In the genomic region with DNA sequence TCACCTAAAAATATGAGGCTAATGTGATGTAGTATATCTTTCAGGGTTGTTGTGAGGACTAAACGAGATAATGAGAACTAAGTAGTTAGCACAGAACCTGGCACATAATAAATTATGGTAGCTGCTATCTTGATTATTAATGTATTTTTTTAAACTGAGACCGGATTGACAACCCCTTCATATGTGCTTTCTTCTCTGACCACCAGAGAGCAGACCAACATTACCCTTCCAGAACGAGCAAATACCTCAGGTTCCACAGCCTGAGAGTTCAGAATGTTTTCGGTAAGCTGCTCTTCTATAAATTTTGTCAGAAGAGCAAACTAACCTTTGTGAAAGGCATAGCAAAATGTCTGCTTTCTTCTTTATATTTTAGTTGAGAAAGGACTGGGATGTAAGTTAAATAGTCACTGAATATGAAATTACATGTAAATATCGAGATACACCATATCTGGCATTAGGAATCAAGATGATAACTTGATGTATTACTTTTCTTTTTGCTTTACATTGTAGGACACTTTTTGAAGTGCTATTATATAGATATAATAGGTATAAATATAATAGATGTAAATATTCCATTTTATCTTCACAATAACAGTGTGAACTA, we compare ENCODE assay signal across 8 cellular contexts. TPM values are rescaled to one million over a fixed set of nuclear protein-coding genes. Genes with fewer than 3 reads are reported as not detected.
DNase-seq lines count a peak whose midpoint lies in the region; ATAC-seq and TF ChIP-seq lines count a peak whose summit lies in the region.

No MANE protein-coding gene starts in this region.

- DNase-seq in AG20443 (ENCODE audit: low spot score): peak; percentile 63
- DNase-seq in ELR (ENCODE audit: low read depth): peak; percentile 66
- peak; percentile 56 for DNase-seq in KBM-7
- peak in 4 of 5 donors; percentile 16 to 59 (median 25) for DNase-seq in T-helper 1 cell
- no peak for DNase-seq in osteocyte (ENCODE audit: extremely low spot score, unreplicated experiment)

- no peaks in the 10 kb centered on the region for H3K9me3 Mint-ChIP-seq in osteocyte (ENCODE audit: unreplicated experiment)

- H3K27me3 Mint-ChIP-seq in osteocyte (ENCODE audit: unreplicated experiment): peaks cover 7% of the 10 kb centered on the region

- TF ChIP-seq CTCF in osteocyte (IDR thresholded peaks at IDR 0.05): peak; percentile 57

- no peak overlapping the region for H3K27ac Mint-ChIP-seq in osteocyte (ENCODE audit: unreplicated experiment)

- in situ Hi-C loops in KBM-7 (cut with MboI; ENCODE audit: low pct_unique_long_range_greater_than_20kb, low sequenced_read_pairs): no loop called here

- no peak overlapping the region for H3K4me3 Mint-ChIP-seq in osteocyte (ENCODE audit: unreplicated experiment)

- no peaks in the 10 kb centered on the region for H3K4me1 Mint-ChIP-seq in osteocyte (ENCODE audit: unreplicated experiment)

- ATAC-seq in esophagus mucosa (peak; percentile 68), HG02884 (IDR thresholded peaks at IDR 0.05; ENCODE audit: unreplicated experiment) (no peak), GM21360 (IDR thresholded peaks at IDR 0.05; ENCODE audit: unreplicated experiment) (no peak)

- no peaks in the 10 kb centered on the region for H3K36me3 Mint-ChIP-seq in osteocyte (ENCODE audit: unreplicated experiment)

RNA-seq across cellular contexts. Expression of gene BPGM, which starts 13.6 kb away (rescaled TPM):
- total RNA-seq in esophagus mucosa (8.9 TPM), osteocyte (11.6 and 13.3 TPM in 2 replicates)
